18 cellular contexts compared by ENCODE assay signal in genomic region chr10:73779018-73779417, GRCh38.
"Had no signal": no experiment of that assay in that cellular context is flagged by ENCODE, and none has a peak within 500 bp of the region (broad histone marks: within the 10 kb centered on the region; RNA-seq: fewer than 3 reads in every experiment).

No MANE protein-coding gene starts in this region.

- H3K27ac Mint-ChIP-seq: endodermal cell, memory B cell, type B pancreatic cell had no signal

- DNase-seq: effector CD4-positive, alpha-beta T cell; endodermal cell; erythroblast; foreskin keratinocyte; immature natural killer cell; left cardiac atrium; left ventricle myocardium inferior; lower lobe of right lung; natural killer cell; stimulated activated CD4-positive, alpha-beta T cell treated with anti-CD3 and anti-CD28 coated beads, Interleukin-2, amount 100 ng/mL, for 48 hours; stimulated activated naive CD8-positive, alpha-beta T cell treated with anti-CD3 and anti-CD28 coated beads, Interleukin-15, Interleukin-2, amounts not matched to agents 100 U/mL and 50 U/mL, for 24 hours; thyroid gland had no signal

- ATAC-seq: foreskin keratinocyte; left cardiac atrium; lower lobe of right lung; natural killer cell; stimulated activated naive CD8-positive, alpha-beta T cell treated with anti-CD3 and anti-CD28 coated beads, Interleukin-15, Interleukin-2, amounts not matched to agents 100 U/mL and 50 U/mL, for 24 hours had no signal

- H3K4me3 ChIP-seq: coronary artery, left ventricle myocardium inferior, lower lobe of right lung, smooth muscle cell, suprapubic skin, thyroid gland had no signal

- H3K27me3 Mint-ChIP-seq: memory B cell, type B pancreatic cell had no signal

- H3K27ac ChIP-seq: coronary artery, foreskin keratinocyte, left ventricle myocardium inferior, lower lobe of right lung, suprapubic skin, thyroid gland had no signal

- H3K4me3 Mint-ChIP-seq: endodermal cell, memory B cell, mesothelial cell of epicardium, natural killer cell had no signal

- H3K9me3 Mint-ChIP-seq: endodermal cell, immature natural killer cell, memory B cell, mesothelial cell of epicardium, natural killer cell, type B pancreatic cell had no signal

- H3K4me2 ChIP-seq: smooth muscle cell had no signal

- H3K36me3 Mint-ChIP-seq: natural killer cell had no signal

- H3K9me3 ChIP-seq: left ventricle myocardium inferior, lower lobe of right lung, suprapubic skin, thyroid gland had no signal

- H3K27me3 ChIP-seq: foreskin keratinocyte, suprapubic skin, thyroid gland had no signal
